Comparison of ENCODE assay signal across 17 cellular contexts in the genomic region with DNA sequence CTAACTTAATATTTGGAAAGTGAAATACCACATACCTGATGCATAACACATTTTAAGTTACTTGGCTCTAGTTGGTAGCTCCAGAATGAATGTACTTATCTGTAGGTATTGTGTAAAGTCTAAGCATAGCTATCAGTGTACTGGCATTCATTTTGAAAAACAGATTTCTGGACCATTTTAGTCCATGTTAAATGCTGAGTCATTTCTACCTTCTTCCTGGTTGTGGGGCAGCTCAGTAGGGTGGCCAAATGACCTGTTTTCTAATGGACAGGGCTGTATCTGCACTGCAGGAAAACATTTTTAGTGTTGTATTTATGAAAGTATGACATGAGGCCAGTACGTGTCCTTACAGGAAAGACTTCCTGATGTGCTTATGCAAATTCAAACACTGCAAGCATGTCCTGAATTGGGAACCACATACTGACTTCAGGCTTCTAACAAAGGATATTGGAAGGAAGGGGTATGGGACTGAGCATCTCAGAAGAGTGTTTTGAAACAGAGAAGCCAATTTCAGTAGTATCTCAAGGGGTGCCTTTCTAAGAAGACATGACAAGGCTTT.
A peak's percentile ranks its signal among the peaks of the same experiment; 100 is the strongest.
DNase-seq lines count a peak whose midpoint lies in the region; ATAC-seq, FAIRE-seq and TF ChIP-seq lines count a peak whose summit lies in the region.
"Had no signal": no experiment of that assay in that cellular context is flagged by ENCODE, and none has a peak within 500 bp of the region (broad histone marks: within the 10 kb centered on the region; RNA-seq: fewer than 3 reads in every experiment).

No MANE protein-coding gene starts in this region.

- no peak overlapping the region for H3K9ac ChIP-seq in IMR-90 (ENCODE audit: low read depth, low read length)
- H3K9ac ChIP-seq in smooth muscle cell (ENCODE audit: low read depth) = no peak overlapping the region

- peak overlapping the region; percentile 68 to 82 for H3K27ac Mint-ChIP-seq in activated naive CD4-positive, alpha-beta T cell treated with anti-CD3 and anti-CD28 coated beads, Interleukin-2, amount 50 U/mL, for 72 hours
- no peak overlapping the region for H3K27ac Mint-ChIP-seq in type B pancreatic cell
- H3K27ac Mint-ChIP-seq: nephron had no signal

- H2BK5ac ChIP-seq in IMR-90 (ENCODE audit: low read depth, low read length, poor library complexity, severe bottlenecking) = peak overlapping the region; percentile 56

- no peak overlapping the region for H3K56ac ChIP-seq in IMR-90 (ENCODE audit: extremely low read depth, insufficient read depth, low read length)

- POLR2A ChIA-PET in IMR-90 (lab: Charles Lee; ENCODE audit: unreplicated experiment) = no interaction called here

- no peak overlapping the region for H4K91ac ChIP-seq in IMR-90 (ENCODE audit: insufficient read depth, low read depth, low read length)

- H2AFZ ChIP-seq in IMR-90 (replicated peaks; ENCODE audit: low read length, poor library complexity) (peak overlapping the region; percentile 11), smooth muscle cell (ENCODE audit: low read depth) (peak overlapping the region; percentile 20)

- no peak for TF ChIP-seq POLR2A in IMR-90 (IDR thresholded peaks at IDR 0.05; ENCODE audit: low read depth, low read length)

- H3K4me2 ChIP-seq in IMR-90 (ENCODE audit: low read depth, low read length) (peak overlapping the region; percentile 58), smooth muscle cell (no peak overlapping the region)

- H3K36me3 ChIP-seq in IMR-90 (ENCODE audit: control insufficient read depth, insufficient read depth, low read length) (no peaks in the 10 kb centered on the region), bronchial epithelial cell (ENCODE audit: control insufficient read depth, insufficient read depth, low read length) (no peaks in the 10 kb centered on the region), smooth muscle cell (ENCODE audit: low read depth) (no peaks in the 10 kb centered on the region)
- H3K36me3 ChIP-seq: uterus had no signal

- no peak overlapping the region for H3K4me3 Mint-ChIP-seq in type B pancreatic cell
- H3K4me3 Mint-ChIP-seq: nephron had no signal

- no peaks in the 10 kb centered on the region for H3K4me1 Mint-ChIP-seq in type B pancreatic cell (ENCODE audit: unreplicated experiment)

- H3K9me1 ChIP-seq in IMR-90 (ENCODE audit: insufficient read depth, low read length) = no peaks in the 10 kb centered on the region

- H3K4me3 ChIP-seq in IMR-90 (ENCODE audit: insufficient read depth, low read depth, low read length) (no peak overlapping the region), bronchial epithelial cell (ENCODE audit: low read depth, low read length) (no peak overlapping the region), smooth muscle cell (no peak overlapping the region)
- H3K4me3 ChIP-seq: skin epidermis, uterus had no signal

- BruUV-seq in IMR-90 (replicated peaks; lab: Mats Ljungman, UMichigan) = no TSS peak

- peaks cover 3% of the 10 kb centered on the region for H3K4me1 ChIP-seq in IMR-90 (ENCODE audit: control insufficient read depth, insufficient read depth, low read length)
- H3K4me1 ChIP-seq in smooth muscle cell (ENCODE audit: low read depth) = no peaks in the 10 kb centered on the region
- H3K4me1 ChIP-seq: uterus had no signal

- H4K20me1 ChIP-seq in IMR-90 (ENCODE audit: insufficient read depth, low read length) (no peaks in the 10 kb centered on the region), smooth muscle cell (ENCODE audit: low read depth) (no peaks in the 10 kb centered on the region)

- no peak for FAIRE-seq in bronchial epithelial cell (lab: Jason Lieb, UNC)
- FAIRE-seq: kidney had no signal

- H3K36me3 Mint-ChIP-seq in activated naive CD4-positive, alpha-beta T cell treated with anti-CD3 and anti-CD28 coated beads, Interleukin-2, amount 50 U/mL, for 72 hours = peaks cover 12 to 13% of the 10 kb centered on the region in 2 donors
- H3K36me3 Mint-ChIP-seq in type B pancreatic cell = no peaks in the 10 kb centered on the region

- no peak for TF ChIP-seq CTCF in IMR-90 (conservative IDR thresholded peaks at IDR 0.05; ENCODE audit: low read depth, low read length)
- TF ChIP-seq CTCF in bronchial epithelial cell (IDR thresholded peaks at IDR 0.05; ENCODE audit: insufficient read depth, low read length, severe bottlenecking) = no peak
- no peak for TF ChIP-seq CTCF in smooth muscle cell (IDR thresholded peaks at IDR 0.05; ENCODE audit: borderline replicate concordance, insufficient read depth, poor library complexity, severe bottlenecking)
- TF ChIP-seq CTCF in type B pancreatic cell (conservative IDR thresholded peaks at IDR 0.05) = no peak

- no peak overlapping the region for H2AK9ac ChIP-seq in IMR-90 (replicated peaks; ENCODE audit: low read depth, low read length, poor library complexity)

- peak overlapping the region; percentile 12; the same call in 1 of the 2 replicates for H3K4ac ChIP-seq in IMR-90 (ENCODE audit: low read depth, low read length)

- peak overlapping the region in 1 of 2 experiments; percentile 41; a peak in 2 of 4 replicates for H4K8ac ChIP-seq in IMR-90 (ENCODE audit: low read depth in 2 of 2, low read length in 2 of 2)

- dilution Hi-C loops in IMR-90 (cut with HindIII; ENCODE audit: low sequenced_read_pairs, unreplicated experiment) = no loop called here

- H2BK15ac ChIP-seq in IMR-90 (ENCODE audit: low read depth, low read length) = no peak overlapping the region

- peak in 1 of 2 donors; percentile 16 for ATAC-seq in activated naive CD4-positive, alpha-beta T cell treated with anti-CD3 and anti-CD28 coated beads, Interleukin-2, amount 50 U/mL, for 72 hours
- peak; percentile 63 for ATAC-seq in IMR-90 (ENCODE audit: low read depth)

- H3K27me3 Mint-ChIP-seq in type B pancreatic cell = no peaks in the 10 kb centered on the region

- H3K79me1 ChIP-seq in IMR-90 (ENCODE audit: low read depth in 1 of 2, low read length in 2 of 2) = no peaks in the 10 kb centered on the region

- in situ Hi-C loops in IMR-90 (cut with MboI; ENCODE audit: low sequenced_read_pairs) = no loop called here

- intact Hi-C loops in IMR-90 (cut with micrococcal nuclease) = no loop called here

- peak overlapping the region; percentile 16; the same call in 1 of the 2 replicates for H2BK20ac ChIP-seq in IMR-90 (ENCODE audit: low read depth, low read length)

- peaks cover 16 to 17% of the 10 kb centered on the region in 2 donors for H3K9me3 Mint-ChIP-seq in activated naive CD4-positive, alpha-beta T cell treated with anti-CD3 and anti-CD28 coated beads, Interleukin-2, amount 50 U/mL, for 72 hours
- H3K9me3 Mint-ChIP-seq in type B pancreatic cell = peaks cover 11% of the 10 kb centered on the region

- CTCF ChIA-PET in IMR-90 (lab: Yijun Ruan, JAX) = interaction anchor here (0.6 to 0.8 kb wide), 3 partner anchors 18 to 462 kb away, joined by 3 to 5 read pairs (median 3); no protein-coding TSS in a partner anchor

- H2AK5ac ChIP-seq in IMR-90 (ENCODE audit: low read depth, low read length) = no peak overlapping the region

- H3K27ac ChIP-seq in IMR-90 (ENCODE audit: insufficient read depth, low read length) (peak overlapping the region; percentile 3; the same call in 1 of the 2 replicates), smooth muscle cell (ENCODE audit: low read depth) (no peak overlapping the region)
- H3K27ac ChIP-seq: uterus had no signal

- peak overlapping the region; percentile 60; the same call in 1 of the 2 replicates for H3K14ac ChIP-seq in IMR-90 (replicated peaks; ENCODE audit: low read depth, low read length)

- no peaks in the 10 kb centered on the region for H3K79me2 ChIP-seq in smooth muscle cell (ENCODE audit: low read depth)

- DNase-seq in activated naive CD4-positive, alpha-beta T cell treated with anti-CD3 and anti-CD28 coated beads, Interleukin-2, amount 50 U/mL, for 72 hours (ENCODE audit: low spot score in 2 of 2) = no peak
- DNase-seq in activated naive CD4-positive, alpha-beta T cell treated with Interleukin-2 at 50 U/mL for 16 hours = no peak
- DNase-seq in IMR-90 (peak; percentile 47), bronchial epithelial cell (ENCODE audit: low read depth) (peak; percentile 67), smooth muscle cell (lab: John Stamatoyannopoulos, UW; ENCODE audit: unreplicated experiment) (no peak), RKO (ENCODE audit: low spot score) (no peak), NCI-H187 (lab: John Stamatoyannopoulos, UW) (no peak), type B pancreatic cell (ENCODE audit: extremely low spot score, unreplicated experiment) (no peak)
- DNase-seq: activated CD8-positive, alpha-beta memory T cell treated with anti-CD3 and anti-CD28 coated beads, Interleukin-2, amount 50 U/mL, for 4 hours; central memory CD4-positive, alpha-beta T cell; KG1; kidney; NCI-H2029 treated with DMSO at 0.1 percent for 48 hours; T1000; uterus had no signal

- H3K9me3 ChIP-seq in IMR-90 (ENCODE audit: control insufficient read depth, insufficient read depth, low read length) (no peaks in the 10 kb centered on the region), smooth muscle cell (replicated peaks; ENCODE audit: low read depth) (peaks cover 3% of the 10 kb centered on the region)
- H3K9me3 ChIP-seq: uterus had no signal

- TF ChIP-seq RAD21 in IMR-90 (IDR thresholded peaks at IDR 0.05; ENCODE audit: low read length) = no peak

- H4K5ac ChIP-seq in IMR-90 (ENCODE audit: low read depth, low read length) = peak overlapping the region; percentile 100

- no CpG with 5 or more reads among the region's 1 CpG for WGBS in IMR-90 (ENCODE audit: extremely low coverage in 2 of 2, insufficient read length in 1 of 2), 2 experiments
- WGBS in smooth muscle cell (ENCODE audit: low lambda C conversion rate) = 65% methylated on average over 1 of the region's 1 CpG

- no peaks in the 10 kb centered on the region for H3K27me3 ChIP-seq in IMR-90 (ENCODE audit: control insufficient read depth, insufficient read depth, low read length)
- no peaks in the 10 kb centered on the region for H3K27me3 ChIP-seq in bronchial epithelial cell (ENCODE audit: control insufficient read depth, insufficient read depth, low read length)
- H3K27me3 ChIP-seq in smooth muscle cell (ENCODE audit: low read depth) = no peaks in the 10 kb centered on the region
- H3K27me3 ChIP-seq: uterus had no signal

- H3K23ac ChIP-seq in IMR-90 (ENCODE audit: low read depth, low read length) = 0 out of 2 replicates have a peak overlapping the region, but pooled peaks have one; percentile 18

- H3K18ac ChIP-seq in IMR-90 (ENCODE audit: low read depth, low read length) = peak overlapping the region; percentile 95

- peak overlapping the region; percentile 66 for H2BK120ac ChIP-seq in IMR-90 (ENCODE audit: low read depth, low read length)

- H3F3A ChIP-seq in smooth muscle cell (ENCODE audit: low read depth) = no peaks in the 10 kb centered on the region

TF ChIP-seq in IMR-90, 13 proteins besides CTCF, POLR2A, EP300 and RAD21:
- TF ChIP-seq NFE2L2 (IDR thresholded peaks at IDR 0.05; ENCODE audit: low read depth, low read length) = peak; percentile 90
- TF ChIP-seq RCOR1 (IDR thresholded peaks at IDR 0.05; ENCODE audit: insufficient replicate concordance, low read length) = no peak

Comparison
In these comparisons a context has a peak if more than half of its experiments do, and no peak if none do; other contexts are left out.
1. DNase-seq: peak in IMR-90 (single experiment) and bronchial epithelial cell (single experiment); none in activated naive CD4-positive, alpha-beta T cell treated with anti-CD3 and anti-CD28 coated beads, Interleukin-2, amount 50 U/mL, for 72 hours (0 of 2), activated naive CD4-positive, alpha-beta T cell treated with Interleukin-2 at 50 U/mL for 16 hours (single experiment), smooth muscle cell (single experiment), RKO (single experiment), NCI-H187 (0 of 2) and type B pancreatic cell (single experiment).